In the genomic region with DNA sequence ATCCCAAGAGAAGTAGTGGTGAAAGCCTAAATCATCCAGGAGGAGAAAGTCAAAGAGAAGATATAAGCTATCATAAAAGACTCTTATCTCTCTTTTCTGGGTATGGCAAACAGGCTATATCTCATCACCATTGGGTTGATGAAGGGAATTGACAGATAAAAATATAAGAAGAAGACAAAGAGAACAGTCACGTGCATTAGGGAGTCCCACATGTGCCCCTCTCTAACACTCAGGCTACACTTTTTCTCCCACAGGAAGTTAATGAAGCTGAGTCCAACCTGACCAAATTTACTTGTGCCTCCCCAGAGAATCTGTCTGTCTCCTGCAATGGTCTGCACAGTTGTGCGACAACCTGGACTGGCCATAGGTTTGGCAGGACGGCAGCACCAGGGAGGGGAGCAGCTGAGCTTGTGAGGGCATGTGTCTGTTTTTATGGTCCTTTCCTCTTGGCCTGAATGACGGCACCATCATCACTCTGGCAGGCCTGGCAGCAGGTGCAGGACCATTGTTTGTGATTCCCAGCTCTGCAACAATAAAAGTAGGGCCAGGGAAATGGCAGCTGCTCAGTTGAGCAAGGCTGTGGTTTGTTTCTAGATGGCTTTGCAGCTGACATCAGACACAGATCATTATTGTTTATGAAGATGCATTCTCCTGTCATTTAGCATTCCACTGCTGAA, we compare ENCODE assay signal across 23 cellular contexts.
DNase-seq lines count a peak whose midpoint lies in the region; ATAC-seq, FAIRE-seq and TF ChIP-seq lines count a peak whose summit lies in the region.
"Had no signal": no experiment of that assay in that cellular context is flagged by ENCODE, and none has a peak within 500 bp of the region (broad histone marks: within the 10 kb centered on the region; RNA-seq: fewer than 3 reads in every experiment).

No MANE protein-coding gene starts in this region.

- H2AFZ ChIP-seq in HepG2 (ENCODE audit: low read length): no peak overlapping the region
- H2AFZ ChIP-seq in GM12878 (ENCODE audit: control insufficient read depth, low read depth, low read length): no peak overlapping the region

- H3K9ac ChIP-seq in HepG2 (ENCODE audit: insufficient read depth, low read depth, low read length): no peak overlapping the region
- H3K9ac ChIP-seq in GM12878 (ENCODE audit: control insufficient read depth, insufficient read depth, low read length): no peak overlapping the region
- no peak overlapping the region for H3K9ac ChIP-seq in mesendoderm (ENCODE audit: low read length)

- no peak overlapping the region for H2BK120ac ChIP-seq in mesendoderm (ENCODE audit: low read depth, low read length)

- no peaks in the 10 kb centered on the region for H3K4me1 ChIP-seq in HepG2 (ENCODE audit: insufficient read depth, low read length)
- H3K4me1 ChIP-seq in right lobe of liver: no peaks in the 10 kb centered on the region
- H3K4me1 ChIP-seq in GM12878 (ENCODE audit: control insufficient read depth, insufficient read depth, low read length): no peaks in the 10 kb centered on the region
- H3K4me1 ChIP-seq in mesendoderm (ENCODE audit: control insufficient read depth, low read depth, low read length): no peaks in the 10 kb centered on the region
- H3K4me1 ChIP-seq: ascending aorta, BE2C, lower lobe of right lung, upper lobe of right lung had no signal

- no peak for TF ChIP-seq POLR2A in HepG2 (IDR thresholded peaks at IDR 0.05; ENCODE audit: insufficient read depth in 1 of 2, low read depth in 2 of 2, low read length in 2 of 2)
- TF ChIP-seq POLR2A in right lobe of liver (IDR thresholded peaks at IDR 0.05): no peak
- TF ChIP-seq POLR2A in GM12878 (IDR thresholded peaks at IDR 0.05; ENCODE audit: low read depth, low read length): no peak

- H3K27ac Mint-ChIP-seq in CD14-positive monocyte: no peak overlapping the region
- H3K27ac Mint-ChIP-seq: activated naive CD4-positive, alpha-beta T cell treated with anti-CD3 and anti-CD28 coated beads for 36 hours had no signal

- SMC1A ChIA-PET in GM12878 (lab: Charles Lee; ENCODE audit: uncharacterized antibody, unreplicated experiment): interaction anchor here (1.2 kb wide), 1 partner anchor 38 kb away, joined by 3 read pairs; no protein-coding TSS in a partner anchor

- H3K9me3 Mint-ChIP-seq in CD14-positive monocyte: peaks cover 0 to 1% (median 0%) of the 10 kb centered on the region in 7 donors
- H3K9me3 Mint-ChIP-seq: activated naive CD4-positive, alpha-beta T cell treated with anti-CD3 and anti-CD28 coated beads for 36 hours; activated T-cell treated with anti-CD3 and anti-CD28 coated beads, Interleukin-2, amount 50 U/mL, for 4 hours; central memory CD8-positive, alpha-beta T cell had no signal

- TF ChIP-seq CTCF in HepG2 (CRISPR knock-in tag; IDR thresholded peaks at IDR 0.05) (no peak), right lobe of liver (IDR thresholded peaks at IDR 0.05) (no peak), GM12878 (IDR thresholded peaks at IDR 0.05 in 2 of 3, conservative IDR thresholded peaks at IDR 0.05 in 1 of 3; ENCODE audit: control insufficient read depth in 2 of 3, extremely low read depth in 1 of 3, insufficient read depth in 1 of 3, low read depth in 3 of 3, low read length in 3 of 3) (no peak), CD14-positive monocyte (IDR thresholded peaks at IDR 0.05) (no peak)

- H3K79me2 ChIP-seq in HepG2 (ENCODE audit: insufficient read depth, low read length): no peaks in the 10 kb centered on the region
- no peaks in the 10 kb centered on the region for H3K79me2 ChIP-seq in GM12878 (ENCODE audit: control insufficient read depth, insufficient read depth, low read length)
- no peaks in the 10 kb centered on the region for H3K79me2 ChIP-seq in mesendoderm (ENCODE audit: control insufficient read depth, insufficient read depth, low read length)

- H3K27ac ChIP-seq in HepG2 (ENCODE audit: extremely low read length, insufficient read depth, low read length) (no peak overlapping the region), right lobe of liver (no peak overlapping the region), GM12878 (ENCODE audit: control insufficient read depth, insufficient read depth) (no peak overlapping the region), mesendoderm (ENCODE audit: low read depth, low read length) (no peak overlapping the region)
- H3K27ac ChIP-seq: ascending aorta, lower lobe of right lung, upper lobe of right lung had no signal

- H3K27me3 ChIP-seq in HepG2 (ENCODE audit: control insufficient read depth in 1 of 2, insufficient read depth in 2 of 2, low read length in 2 of 2) (no peaks in the 10 kb centered on the region; a peak in 1 of 5 replicates), right lobe of liver (no peaks in the 10 kb centered on the region), GM12878 (replicated peaks in 1 of 2; ENCODE audit: control insufficient read depth in 2 of 2, insufficient read depth in 2 of 2, low read length in 1 of 2) (no peaks in the 10 kb centered on the region), mesendoderm (ENCODE audit: insufficient read depth, low read length, poor library complexity) (no peaks in the 10 kb centered on the region)
- H3K27me3 ChIP-seq: ascending aorta, BE2C, upper lobe of right lung had no signal

- intact Hi-C loops in HepG2 (cut with micrococcal nuclease; ENCODE audit: unreplicated experiment): no loop called here
- intact Hi-C loops in right lobe of liver (cut with DNase I): no loop called here
- intact Hi-C loops in GM12878 (cut with micrococcal nuclease; ENCODE audit: unreplicated experiment): no loop called here
- intact Hi-C loops in CD14-positive monocyte (cut with micrococcal nuclease): no loop called here

- H2AK5ac ChIP-seq in mesendoderm (ENCODE audit: low read length): no peak overlapping the region

- no peak overlapping the region for H3K4me3 ChIP-seq in HepG2 (replicated peaks in 1 of 3; ENCODE audit: insufficient read depth in 1 of 3, low read depth in 2 of 3, low read length in 3 of 3)
- no peak overlapping the region for H3K4me3 ChIP-seq in right lobe of liver
- H3K4me3 ChIP-seq in GM12878: no peak overlapping the region
- no peak overlapping the region for H3K4me3 ChIP-seq in mesendoderm (ENCODE audit: low read length)
- H3K4me3 ChIP-seq: ascending aorta, lower lobe of right lung, upper lobe of right lung had no signal

- H3K9me3 ChIP-seq in HepG2 (ENCODE audit: low read length) (no peaks in the 10 kb centered on the region), right lobe of liver (no peaks in the 10 kb centered on the region), GM12878 (replicated peaks; ENCODE audit: control insufficient read depth, insufficient read depth, low read length) (no peaks in the 10 kb centered on the region)
- H3K9me3 ChIP-seq: ascending aorta, BE2C, lower lobe of right lung, upper lobe of right lung had no signal

- H2BK5ac ChIP-seq in mesendoderm (ENCODE audit: low read length): no peak overlapping the region

- no peak overlapping the region for H3K4ac ChIP-seq in mesendoderm (ENCODE audit: low read depth, low read length)

- in situ Hi-C loops in HepG2 (cut with HindIII; ENCODE audit: extremely low pct_ligation_motif_present, low pct_unique_long_range_greater_than_20kb) (no loop called here), GM12878 (cut with MboI) (no loop called here)

- TF ChIP-seq RAD21 in HepG2 (CRISPR knock-in tag; IDR thresholded peaks at IDR 0.05): no peak
- TF ChIP-seq RAD21 in GM12878 (IDR thresholded peaks at IDR 0.05; ENCODE audit: insufficient read depth, low read depth, low read length): no peak

- no peak overlapping the region for H3K18ac ChIP-seq in mesendoderm (ENCODE audit: low read length)

- CTCF ChIA-PET in HepG2 (lab: Yijun Ruan, JAX; ENCODE audit: low intra/inter-chr PET ratio, low total read pairs) (no interaction called here), GM12878 (lab: Yijun Ruan, JAX) (interaction anchor here (0.7 to 1.8 kb wide), 5 partner anchors 21 to 122 kb away, joined by 3 to 5 read pairs (median 3); no protein-coding TSS in a partner anchor)

- H3K27me3 Mint-ChIP-seq in CD14-positive monocyte (ENCODE audit: low read depth in 3 of 3): no peaks in the 10 kb centered on the region
- H3K27me3 Mint-ChIP-seq: central memory CD8-positive, alpha-beta T cell had no signal

- H4K20me1 ChIP-seq in HepG2 (ENCODE audit: insufficient read depth, low read length) (no peaks in the 10 kb centered on the region), GM12878 (ENCODE audit: control insufficient read depth, insufficient read depth) (no peaks in the 10 kb centered on the region)

- H3K36me3 ChIP-seq in HepG2 (replicated peaks in 1 of 2; ENCODE audit: control insufficient read depth in 1 of 2, insufficient read depth in 2 of 2, low read length in 2 of 2): no peaks in the 10 kb centered on the region
- H3K36me3 ChIP-seq in right lobe of liver: no peaks in the 10 kb centered on the region
- H3K36me3 ChIP-seq in GM12878 (ENCODE audit: control insufficient read depth in 2 of 2, insufficient read depth in 2 of 2, low read length in 1 of 2): no peaks in the 10 kb centered on the region
- H3K36me3 ChIP-seq in mesendoderm (ENCODE audit: control insufficient read depth, insufficient read depth, low read length): no peaks in the 10 kb centered on the region
- H3K36me3 ChIP-seq: ascending aorta, BE2C, lower lobe of right lung, upper lobe of right lung had no signal

- no TSS peak for BruUV-seq in HepG2 (replicated peaks; lab: Mats Ljungman, UMichigan)
- no TSS peak for BruUV-seq in GM12878 (replicated peaks; lab: Mats Ljungman, UMichigan)

- H3K4me3 Mint-ChIP-seq in CD14-positive monocyte: no peak overlapping the region
- H3K4me3 Mint-ChIP-seq: activated naive CD4-positive, alpha-beta T cell treated with anti-CD3 and anti-CD28 coated beads for 36 hours; activated T-cell treated with anti-CD3 and anti-CD28 coated beads, Interleukin-2, amount 50 U/mL, for 4 hours; central memory CD8-positive, alpha-beta T cell had no signal

- ATAC-seq in HepG2 (no peak), right lobe of liver (no peak), GM12878 (peak; percentile 32; the same call in 2 of the 3 replicates), HG03432 (IDR thresholded peaks at IDR 0.05; ENCODE audit: unreplicated experiment) (no peak)
- ATAC-seq: activated T-cell treated with anti-CD3 and anti-CD28 coated beads, Interleukin-2, amount 50 U/mL, for 4 hours; lower lobe of right lung; upper lobe of right lung had no signal

- no peak overlapping the region for H2BK15ac ChIP-seq in mesendoderm (replicated peaks; ENCODE audit: low read depth)

- no peaks in the 10 kb centered on the region for H3K36me3 Mint-ChIP-seq in CD14-positive monocyte

- H3K4me2 ChIP-seq in HepG2 (ENCODE audit: low read depth, low read length) (no peak overlapping the region), GM12878 (ENCODE audit: control insufficient read depth, insufficient read depth) (no peak overlapping the region), mesendoderm (ENCODE audit: low read length) (no peak overlapping the region)

- 16% methylated on average over 3 of the region's 4 CpGs for WGBS in HepG2 (ENCODE audit: low lambda C conversion rate)
- WGBS in right lobe of liver (ENCODE audit: insufficient coverage, low coverage, low lambda C conversion rate, missing lambda C conversion rate): 67% methylated on average over 2 of the region's 4 CpGs
- WGBS in GM12878 (ENCODE audit: insufficient coverage, insufficient replicate concordance, low lambda C conversion rate, missing lambda C conversion rate): 53% methylated on average over 4 of the region's 4 CpGs
- no CpG with 5 or more reads among the region's 4 CpGs for WGBS in mesendoderm (ENCODE audit: extremely low coverage, insufficient coverage, low lambda C conversion rate)

- FAIRE-seq in HepG2 (lab: Jason Lieb, UNC) (no peak), GM12878 (lab: Jason Lieb, UNC) (no peak)
- FAIRE-seq: G401.6, GM19239, islet of Langerhans had no signal

- no peak overlapping the region for H3K23ac ChIP-seq in mesendoderm (ENCODE audit: low read length)

- H4K8ac ChIP-seq in mesendoderm (ENCODE audit: low read depth, low read length): no peak overlapping the region

- RAD21 ChIA-PET in GM12878 (lab: Charles Lee; ENCODE audit: unreplicated experiment): interaction anchor here (1.2 kb wide), 1 partner anchor 22 kb away, joined by 3 read pairs; no protein-coding TSS in a partner anchor

- POLR2A ChIA-PET in HepG2 (lab: Yijun Ruan, JAX) (no interaction called here), GM12878 (lab: Charles Lee) (no interaction called here)

- DNase-seq in HepG2 (ENCODE audit: low spot score): no peak
- DNase-seq in right lobe of liver: no peak
- peak; percentile 46 for DNase-seq in NCI-H345 (lab: John Stamatoyannopoulos, UW)
- no peak for DNase-seq in GM12878 (ENCODE audit: low read depth, low spot score)
- no peak for DNase-seq in CD14-positive monocyte (ENCODE audit: low spot score)
- no peak for DNase-seq in mesendoderm
- DNase-seq in dedifferentiated amniotic fluid mesenchymal stem cell (ENCODE audit: extremely low spot score): no peak
- DNase-seq: activated CD4-positive, alpha-beta T cell treated with anti-CD3 and anti-CD28 coated beads for 1 hour; activated CD8-positive, alpha-beta memory T cell treated with anti-CD3 and anti-CD28 coated beads for 24 hours; activated naive CD4-positive, alpha-beta T cell treated with anti-CD3 and anti-CD28 coated beads for 36 hours; activated T-cell treated with anti-CD3 and anti-CD28 coated beads, Interleukin-2, amount 50 U/mL, for 4 hours; BE2C; foreskin fibroblast; Karpas-422; lower lobe of right lung; nucleus accumbens; upper lobe of right lung had no signal

- no peak overlapping the region for H3K56ac ChIP-seq in mesendoderm (ENCODE audit: low read length)

- no peaks in the 10 kb centered on the region for H3K4me1 Mint-ChIP-seq in CD14-positive monocyte
- H3K4me1 Mint-ChIP-seq: central memory CD8-positive, alpha-beta T cell had no signal

- H4K5ac ChIP-seq in mesendoderm (ENCODE audit: low read length): no peak overlapping the region

- TF ChIP-seq EP300 in HepG2 (IDR thresholded peaks at IDR 0.05; ENCODE audit: low read depth in 2 of 2, low read length in 2 of 2) (no peak), HepG2 (CRISPR knock-in tag; IDR thresholded peaks at IDR 0.05; ENCODE audit: borderline replicate concordance) (no peak), GM12878 (IDR thresholded peaks at IDR 0.05; ENCODE audit: borderline replicate concordance in 1 of 2, control insufficient read depth in 1 of 2, low read depth in 2 of 2, low read length in 2 of 2) (no peak)

- no peaks in the 10 kb centered on the region for H3K79me1 ChIP-seq in mesendoderm (ENCODE audit: low read length)
